In the genomic region with DNA sequence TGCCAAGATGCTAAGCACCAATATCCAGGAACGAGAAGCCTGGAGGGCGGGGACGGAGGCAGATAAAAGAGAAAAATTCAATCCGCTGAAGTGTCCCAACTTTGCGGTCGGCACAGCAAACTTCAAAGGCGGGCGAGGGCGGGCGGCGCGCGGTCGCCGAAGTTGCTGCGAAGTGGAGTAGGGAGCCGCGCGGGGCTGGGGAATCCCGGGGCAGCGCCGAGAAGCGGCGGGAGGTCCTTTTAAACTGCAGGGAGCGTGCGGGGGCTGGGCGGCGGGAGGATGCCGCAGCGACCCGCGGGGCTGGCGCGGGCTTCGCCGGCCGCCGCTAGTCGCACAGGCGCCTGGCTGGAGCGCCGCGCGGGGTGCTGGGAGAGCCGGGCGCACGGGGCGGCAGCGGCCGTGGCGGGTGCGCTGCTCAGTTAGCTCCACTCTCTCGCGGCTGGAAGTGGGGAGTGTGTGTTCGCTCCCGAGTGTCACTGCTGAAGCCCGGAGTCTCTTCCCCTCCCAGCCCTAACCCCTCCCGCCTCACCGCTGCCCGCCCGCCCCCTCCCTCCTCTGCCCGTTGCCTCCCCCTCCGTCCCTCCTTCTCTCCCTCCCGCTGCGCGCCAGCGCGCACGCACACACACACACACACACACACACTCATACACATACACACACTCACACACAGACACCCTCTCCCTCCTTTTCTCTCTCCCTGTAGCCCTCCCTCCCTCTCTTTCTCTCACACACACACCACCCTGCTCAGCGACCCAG, we compare ENCODE assay signal across 1 cellular context.
TF ChIP-seq lines count a peak whose summit lies in the region.

A gene with protein sequence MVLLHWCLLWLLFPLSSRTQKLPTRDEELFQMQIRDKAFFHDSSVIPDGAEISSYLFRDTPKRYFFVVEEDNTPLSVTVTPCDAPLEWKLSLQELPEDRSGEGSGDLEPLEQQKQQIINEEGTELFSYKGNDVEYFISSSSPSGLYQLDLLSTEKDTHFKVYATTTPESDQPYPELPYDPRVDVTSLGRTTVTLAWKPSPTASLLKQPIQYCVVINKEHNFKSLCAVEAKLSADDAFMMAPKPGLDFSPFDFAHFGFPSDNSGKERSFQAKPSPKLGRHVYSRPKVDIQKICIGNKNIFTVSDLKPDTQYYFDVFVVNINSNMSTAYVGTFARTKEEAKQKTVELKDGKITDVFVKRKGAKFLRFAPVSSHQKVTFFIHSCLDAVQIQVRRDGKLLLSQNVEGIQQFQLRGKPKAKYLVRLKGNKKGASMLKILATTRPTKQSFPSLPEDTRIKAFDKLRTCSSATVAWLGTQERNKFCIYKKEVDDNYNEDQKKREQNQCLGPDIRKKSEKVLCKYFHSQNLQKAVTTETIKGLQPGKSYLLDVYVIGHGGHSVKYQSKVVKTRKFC (minus strand): TSS at position 456 of the 756 bp plus-strand sequence. CDS start 26,698 bp downstream, outside the sequence.

TF ChIP-seq in IMR-90, 13 proteins besides CTCF, POLR2A, EP300 and RAD21:
- no peak for TF ChIP-seq FOS (IDR thresholded peaks at IDR 0.05; ENCODE audit: low read depth, low read length)
- no peak for TF ChIP-seq SMC3 (IDR thresholded peaks at IDR 0.05; ENCODE audit: low read depth, low read length)
- TF ChIP-seq USF2 (IDR thresholded peaks at IDR 0.05; ENCODE audit: low read depth, low read length): no peak
- no peak for TF ChIP-seq MAFK (IDR thresholded peaks at IDR 0.05; ENCODE audit: low read depth, low read length)
- no peak for TF ChIP-seq MAZ (IDR thresholded peaks at IDR 0.05; ENCODE audit: borderline replicate concordance, low read depth, low read length)
- TF ChIP-seq NFE2L2 (IDR thresholded peaks at IDR 0.05; ENCODE audit: low read depth, low read length): no peak
- no peak for TF ChIP-seq CHD1 (IDR thresholded peaks at IDR 0.05; ENCODE audit: low read depth, low read length)
- no peak for TF ChIP-seq MXI1 (IDR thresholded peaks at IDR 0.05; ENCODE audit: borderline replicate concordance, low read depth, low read length)
- TF ChIP-seq BHLHE40 (IDR thresholded peaks at IDR 0.05; ENCODE audit: low read depth, low read length): no peak
- TF ChIP-seq ELK1 (IDR thresholded peaks at IDR 0.05; ENCODE audit: borderline replicate concordance, low read depth, low read length): no peak
- no peak for TF ChIP-seq CEBPB (IDR thresholded peaks at IDR 0.05; ENCODE audit: low read depth, low read length)
- no peak for TF ChIP-seq RFX5 (IDR thresholded peaks at IDR 0.05; ENCODE audit: low read depth, low read length)
- TF ChIP-seq RCOR1 (IDR thresholded peaks at IDR 0.05; ENCODE audit: insufficient replicate concordance, low read length): no peak
